23 cellular contexts compared by ENCODE assay signal in the genomic region with DNA sequence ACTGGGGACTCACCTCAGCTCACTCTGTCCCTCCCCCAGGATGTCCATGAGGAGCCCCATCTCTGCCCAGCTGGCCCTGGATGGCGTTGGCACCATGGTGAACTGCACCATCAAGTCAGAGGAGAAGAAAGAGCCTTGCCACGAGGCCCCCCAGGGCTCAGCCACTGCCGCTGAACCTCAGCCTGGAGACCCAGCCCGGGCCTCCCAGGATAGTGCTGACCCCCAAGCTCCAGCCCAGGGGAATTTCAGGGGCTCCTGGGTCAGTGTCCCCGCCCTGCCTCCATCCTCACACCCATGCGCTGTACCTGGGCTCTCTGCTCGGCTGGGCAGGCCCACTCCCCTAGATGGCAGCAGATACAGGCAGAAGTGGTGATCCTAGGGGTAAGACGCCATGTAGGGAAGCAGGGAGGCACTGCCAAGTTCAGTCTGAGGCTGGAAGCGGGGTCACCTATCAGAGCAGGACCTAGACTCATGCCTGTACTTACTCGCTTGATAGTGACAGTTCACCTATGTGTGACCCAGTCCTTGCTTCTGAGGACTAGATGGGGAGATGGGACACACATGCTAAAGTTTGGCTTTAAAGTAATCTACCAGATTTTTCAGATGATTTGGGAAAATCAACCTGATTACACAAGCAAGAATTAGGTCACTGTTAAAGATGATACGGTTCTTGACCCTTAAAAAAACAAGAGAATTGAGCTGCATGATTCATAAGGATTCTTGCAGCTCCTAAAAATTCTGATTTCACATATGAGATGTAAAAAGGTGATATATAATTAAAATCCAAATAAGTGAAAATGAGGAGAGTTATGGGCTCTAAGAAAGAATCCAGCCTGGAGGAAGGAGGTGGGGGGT. TPM values are rescaled to one million over a fixed set of nuclear protein-coding genes. Genes with fewer than 3 reads are reported as not detected.
DNase-seq lines count a peak whose midpoint lies in the region; TF ChIP-seq lines count a peak whose summit lies in the region.
"Had no signal": no experiment of that assay in that cellular context is flagged by ENCODE, and none has a peak within 500 bp of the region (broad histone marks: within the 10 kb centered on the region; RNA-seq: fewer than 3 reads in every experiment).

No MANE protein-coding gene starts in this region.

- H3K79me1 ChIP-seq in trophoblast cell (ENCODE audit: low read length): peaks cover 3% of the 10 kb centered on the region

- no peak overlapping the region for H3K23ac ChIP-seq in trophoblast cell (ENCODE audit: low read length)

- peak overlapping the region; percentile 57 for H3K4ac ChIP-seq in trophoblast cell (ENCODE audit: low read depth, low read length)

- no peaks in the 10 kb centered on the region for H3K9me3 ChIP-seq in BLaER1 treated with 17β-estradiol and CSF1 and Interleukin-3, amounts not matched to agents 10 nM and 100 nM (replicated peaks in 1 of 11)
- no peaks in the 10 kb centered on the region for H3K9me3 ChIP-seq in trophoblast cell (ENCODE audit: insufficient read depth, low read depth, low read length)
- H3K9me3 ChIP-seq: ascending aorta, gastrocnemius medialis, spleen had no signal

- no peak overlapping the region for H2AFZ ChIP-seq in trophoblast cell (ENCODE audit: insufficient read depth, low read length, poor library complexity)

- no peak overlapping the region for H2BK12ac ChIP-seq in trophoblast cell (ENCODE audit: low read length)

- peaks cover 32 to 58% (median 51%) of the 10 kb centered on the region in 10 experiments for H3K4me1 ChIP-seq in BLaER1 treated with 17β-estradiol and CSF1 and Interleukin-3, amounts not matched to agents 10 nM and 100 nM
- peaks cover 5 to 6% of the 10 kb centered on the region in 2 experiments for H3K4me1 ChIP-seq in trophoblast cell (ENCODE audit: control insufficient read depth in 1 of 2, insufficient read depth in 2 of 2, low read length in 2 of 2)

- H3K9ac ChIP-seq in BLaER1 treated with 17β-estradiol and CSF1 and Interleukin-3, amounts not matched to agents 10 nM and 100 nM: peak overlapping the region in 1 of 11 experiments; percentile 51; a peak in 1 of 22 replicates
- no peak overlapping the region for H3K9ac ChIP-seq in trophoblast cell (ENCODE audit: low read length)

- H3K36me3 Mint-ChIP-seq in HFFc6 (ENCODE audit: low read depth): no peaks in the 10 kb centered on the region
- H3K36me3 Mint-ChIP-seq: activated naive CD4-positive, alpha-beta T cell treated with anti-CD3 and anti-CD28 coated beads, Interleukin-2, amount 50 U/mL, for 72 hours had no signal

- H3K9me3 Mint-ChIP-seq in HFFc6: no peaks in the 10 kb centered on the region
- H3K9me3 Mint-ChIP-seq: activated naive CD4-positive, alpha-beta T cell treated with anti-CD3 and anti-CD28 coated beads, Interleukin-2, amount 50 U/mL, for 72 hours; activated T-cell treated with anti-CD3 and anti-CD28 coated beads, Interleukin-2, amount 50 U/mL, for 72 hours; CD8-positive, alpha-beta memory T cell; central memory CD8-positive, alpha-beta T cell had no signal

- H3K27me3 ChIP-seq in BLaER1 treated with 17β-estradiol and CSF1 and Interleukin-3, amounts not matched to agents 10 nM and 100 nM: no peaks in the 10 kb centered on the region
- no peaks in the 10 kb centered on the region for H3K27me3 ChIP-seq in trophoblast cell (ENCODE audit: insufficient read depth, low read length)
- H3K27me3 ChIP-seq: ascending aorta, gastrocnemius medialis, spleen had no signal

- H2BK120ac ChIP-seq in trophoblast cell (ENCODE audit: insufficient read depth, low read length, poor library complexity): no peak overlapping the region

- H3K79me2 ChIP-seq in trophoblast cell (ENCODE audit: control insufficient read depth, insufficient read depth, low read length, poor library complexity): peaks cover 7% of the 10 kb centered on the region

- H3K4me3 ChIP-seq in BLaER1 treated with 17β-estradiol and CSF1 and Interleukin-3, amounts not matched to agents 10 nM and 100 nM: no peak overlapping the region
- H3K4me3 ChIP-seq in trophoblast cell (ENCODE audit: low read depth, low read length): no peak overlapping the region
- H3K4me3 ChIP-seq: ascending aorta, gastrocnemius medialis, spleen had no signal

- H4K20me1 ChIP-seq in BLaER1 treated with 17β-estradiol and CSF1 and Interleukin-3, amounts not matched to agents 10 nM and 100 nM: peaks cover 0 to 16% (median 0%) of the 10 kb centered on the region in 11 experiments; a peak in 2 of 22 replicates

- WGBS in trophoblast cell (ENCODE audit: extremely low coverage, insufficient coverage, insufficient read length): no CpG with 5 or more reads among the region's 11 CpGs

- H2BK5ac ChIP-seq in trophoblast cell (ENCODE audit: low read depth, low read length, poor library complexity): no peak overlapping the region

- no peaks in the 10 kb centered on the region for H3K36me3 ChIP-seq in BLaER1 treated with 17β-estradiol and CSF1 and Interleukin-3, amounts not matched to agents 10 nM and 100 nM
- H3K36me3 ChIP-seq in trophoblast cell (ENCODE audit: control insufficient read depth in 1 of 2, insufficient read depth in 2 of 2, low read length in 2 of 2): peaks cover 16 to 18% of the 10 kb centered on the region in 2 experiments

- H4K12ac ChIP-seq in trophoblast cell (ENCODE audit: low read depth, low read length): no peak overlapping the region

- no peak overlapping the region for H4K91ac ChIP-seq in trophoblast cell (ENCODE audit: low read depth, low read length)

- H3K14ac ChIP-seq in trophoblast cell (ENCODE audit: low read length): no peak overlapping the region

- peak overlapping the region; percentile 69 to 96 (median 87) for H3K4me2 ChIP-seq in BLaER1 treated with 17β-estradiol and CSF1 and Interleukin-3, amounts not matched to agents 10 nM and 100 nM
- no peak overlapping the region for H3K4me2 ChIP-seq in trophoblast cell (ENCODE audit: low read length)

- H3K18ac ChIP-seq in trophoblast cell (ENCODE audit: low read length): peak overlapping the region; percentile 16

- peak overlapping the region in 3 of 11 experiments; percentile 8 to 80 (median 70); a peak in 3 of 22 replicates for H3K27ac ChIP-seq in BLaER1 treated with 17β-estradiol and CSF1 and Interleukin-3, amounts not matched to agents 10 nM and 100 nM
- no peak overlapping the region for H3K27ac ChIP-seq in trophoblast cell (ENCODE audit: low read depth, low read length)
- H3K27ac ChIP-seq: ascending aorta, gastrocnemius medialis, RWPE1, spleen had no signal

- H2AK5ac ChIP-seq in trophoblast cell (ENCODE audit: low read length): no peak overlapping the region

- peaks cover 27% of the 10 kb centered on the region for H3K4me1 Mint-ChIP-seq in HFFc6 (ENCODE audit: low read depth)

- DNase-seq in HFFc6 (no peak), fibroblast of gingiva (ENCODE audit: low read depth) (peak; percentile 37), trophoblast cell (no peak), HuH-7 (ENCODE audit: low spot score) (no peak)
- DNase-seq in activated T-cell treated with anti-CD3 and anti-CD28 coated beads, Interleukin-2, amount 50 U/mL, for 48 hours: no peak
- no peak for DNase-seq in stimulated activated CD4-positive, alpha-beta T cell treated with anti-CD3 and anti-CD28 coated beads, Interleukin-1b, Interleukin-23, amount 100 ng/mL, for 48 hours
- DNase-seq: activated CD4-positive, CD25-positive, alpha-beta regulatory T cell treated with anti-CD3 and anti-CD28 coated beads, Interleukin-2, amount 50 U/mL, for 72 hours; activated CD8-positive, alpha-beta memory T cell treated with anti-CD3 and anti-CD28 coated beads for 24 hours; activated T-cell treated with anti-CD3 and anti-CD28 coated beads, Interleukin-2, amount 50 U/mL, for 72 hours; CD8-positive, alpha-beta memory T cell; DMS79; gastrocnemius medialis; left cardiac atrium; NCI-H1417 treated with DMSO at 0.1 percent for 48 hours; spleen had no signal

- H4K8ac ChIP-seq in trophoblast cell (ENCODE audit: low read depth, low read length): no peak overlapping the region

- no peak overlapping the region; the same call in 1 of the 2 replicates for H3K4me3 Mint-ChIP-seq in HFFc6
- H3K4me3 Mint-ChIP-seq: activated T-cell treated with anti-CD3 and anti-CD28 coated beads, Interleukin-2, amount 50 U/mL, for 72 hours; CD8-positive, alpha-beta memory T cell; central memory CD8-positive, alpha-beta T cell had no signal

- no peaks in the 10 kb centered on the region for H3K27me3 Mint-ChIP-seq in HFFc6 (ENCODE audit: insufficient read depth)
- H3K27me3 Mint-ChIP-seq: CD8-positive, alpha-beta memory T cell; central memory CD8-positive, alpha-beta T cell had no signal

- TF ChIP-seq CTCF in HFFc6 (IDR thresholded peaks at IDR 0.05): 0 out of 2 replicates have a peak, but pooled peaks have one; percentile 11

- H3K27ac Mint-ChIP-seq in HFFc6: no peak overlapping the region; the same call in 1 of the 2 replicates
- H3K27ac Mint-ChIP-seq: activated T-cell treated with anti-CD3 and anti-CD28 coated beads, Interleukin-2, amount 50 U/mL, for 72 hours had no signal

RNA-seq across cellular contexts. Expression of gene ETNK2, which starts 38.7 kb away (rescaled TPM):
- total RNA-seq in HFFc6 (2021; fragmentation: NEBNext Ultra II Directional; extraction: Animal tissue kit (Norgen Biotek cat#: 25700)): 1 to 10 TPM; 3.1 to 6.3 (median 3.9) TPM
- polyA plus RNA-seq in trophoblast cell (2013): 7.7 and 8.1 TPM in 2 replicates

RNA-seq across cellular contexts. Expression of gene SOX13, which starts 40.2 kb away (rescaled TPM):
- 10 to 100 TPM in 5 of 6 experiments, 1 to 10 TPM in 1; 9.9 to 13.5 (median 11.1) TPM for total RNA-seq in HFFc6 (2021; fragmentation: NEBNext Ultra II Directional; extraction: Animal tissue kit (Norgen Biotek cat#: 25700))
- polyA plus RNA-seq in trophoblast cell (2013): 79.8 and 85.3 TPM in 2 replicates

RNA-seq across cellular contexts. Expression of gene REN, which starts 53.0 kb away (rescaled TPM):
- total RNA-seq in HFFc6 (2021; fragmentation: NEBNext Ultra II Directional; extraction: Animal tissue kit (Norgen Biotek cat#: 25700)): under 1 TPM in 5 of 6 experiments, not detected in 1; 0.17 to 0.39 (median 0.34) TPM
- 0.04 TPM in 1 of 2 replicates, not detected in the other for polyA plus RNA-seq in trophoblast cell (2013)
- total RNA-seq: activated naive CD4-positive, alpha-beta T cell treated with anti-CD3 and anti-CD28 coated beads, Interleukin-2, amount 50 U/mL, for 72 hours; activated T-cell treated with anti-CD3 and anti-CD28 coated beads, Interleukin-2, amount 50 U/mL, for 72 hours; ascending aorta; CD8-positive, alpha-beta memory T cell; H4; left cardiac atrium; mononuclear cell; subcutaneous adipose tissue had no signal
- polyA plus RNA-seq: CD8-positive, alpha-beta memory T cell had no signal
